ENCODE assay signal across 37 cellular contexts in genomic region chr9:115759411-115759810, GRCh38.
"Had no signal": no experiment of that assay in that cellular context is flagged by ENCODE, and none has a peak within 500 bp of the region (broad histone marks: within the 10 kb centered on the region; RNA-seq: fewer than 3 reads in every experiment).

No MANE protein-coding gene starts in this region.

- FAIRE-seq: bronchial epithelial cell had no signal

- H3K27ac Mint-ChIP-seq: activated B cell treated with CpG ODN at 0.5 μM for 24 hours; activated CD4-positive, alpha-beta memory T cell treated with anti-CD3 and anti-CD28 coated beads for 36 hours; activated CD4-positive, alpha-beta T cell treated with anti-CD3 and anti-CD28 coated beads, Interleukin-2, amount 10 ng/mL, durations not matched to agents 24 days and 14 days; activated CD8-positive, alpha-beta memory T cell treated with anti-CD3 and anti-CD28 coated beads, Interleukin-2, amount 10 ng/mL, durations not matched to agents 7 days and 5 days; activated CD8-positive, alpha-beta T cell treated with anti-CD3 and anti-CD28 coated beads, Interleukin-2, amount 10 ng/mL, durations not matched to agents 7 days and 5 days; activated naive CD4-positive, alpha-beta T cell treated with anti-CD3 and anti-CD28 coated beads, Interleukin-2, amount 10 ng/mL, durations not matched to agents 7 days and 5 days; activated naive CD4-positive, alpha-beta T cell treated with anti-CD3 and anti-CD28 coated beads, Interleukin-2, amount 50 U/mL, for 24 hours; activated naive CD8-positive, alpha-beta T cell; activated naive CD8-positive, alpha-beta T cell treated with anti-CD3 and anti-CD28 coated beads, Interleukin-2, amount 10 ng/mL, durations not matched to agents 7 days and 5 days; activated naive CD8-positive, alpha-beta T cell treated with anti-CD3 and anti-CD28 coated beads, Interleukin-2, amount 50 U/mL, for 24 hours; activated T-cell treated with anti-CD3 and anti-CD28 coated beads, Interleukin-2, amount 50 U/mL, for 24 hours; activated T-helper 2 cell treated with anti-CD3 and anti-CD28 coated beads, Interferon-gamma antibody, Interleukin-2, Interleukin-4, amounts not matched to agents 10 μg/mL and 5 μg/mL and 100 μg/mL, durations not matched to agents 14 hours and 24 hours and 36 hours; T-helper 1 cell treated with Interleukin-12 subunit alpha and Interleukin-12 subunit beta and Interleukin-4 antibody, amounts not matched to agents 30 μg/mL and 1 μg/mL, for 36 hours; T-helper 2 cell treated with Interferon-gamma antibody and Interleukin-4, amounts not matched to agents 5 μg/mL and 100 μg/mL, for 36 hours had no signal

- DNase-seq: activated B cell treated with CpG ODN at 0.5 μM for 24 hours; activated CD4-positive, alpha-beta memory T cell treated with anti-CD3 and anti-CD28 coated beads for 36 hours; activated CD4-positive, alpha-beta T cell treated with anti-CD3 and anti-CD28 coated beads for 4 hours; activated CD4-positive, alpha-beta T cell treated with anti-CD3 and anti-CD28 coated beads, Interleukin-2, amount 10 ng/mL, durations not matched to agents 24 days and 14 days; activated CD4-positive, alpha-beta T cell treated with anti-CD3 and anti-CD28 coated beads, Interleukin-2, amount 50 U/mL, for 1 hour; activated CD4-positive, alpha-beta T cell treated with anti-CD3 and anti-CD28 coated beads, Interleukin-2, amount 50 U/mL, for 4 hours; activated CD4-positive, CD25-positive, alpha-beta regulatory T cell treated with anti-CD3 and anti-CD28 coated beads, Interleukin-2, amount 50 U/mL, for 72 hours; activated CD8-positive, alpha-beta memory T cell treated with anti-CD3 and anti-CD28 coated beads for 24 hours; activated CD8-positive, alpha-beta memory T cell treated with anti-CD3 and anti-CD28 coated beads, Interleukin-2, amount 10 ng/mL, durations not matched to agents 7 days and 5 days; activated CD8-positive, alpha-beta memory T cell treated with anti-CD3 and anti-CD28 coated beads, Interleukin-2, amount 50 U/mL, for 48 hours; activated CD8-positive, alpha-beta T cell treated with anti-CD3 and anti-CD28 coated beads, Interleukin-2, amount 10 ng/mL, durations not matched to agents 7 days and 5 days; activated effector memory CD4-positive, alpha-beta T cell treated with Interleukin-2 at 50 U/mL for 16 hours; activated gamma-delta T cell; activated naive CD4-positive, alpha-beta T cell treated with anti-CD3 and anti-CD28 coated beads, Interleukin-2, amount 10 ng/mL, durations not matched to agents 7 days and 5 days; activated naive CD4-positive, alpha-beta T cell treated with Interleukin-2 at 50 U/mL for 16 hours; activated naive CD8-positive, alpha-beta T cell treated with anti-CD3 and anti-CD28 coated beads, Interleukin-2, amount 10 ng/mL, durations not matched to agents 7 days and 5 days; activated naive CD8-positive, alpha-beta T cell treated with anti-CD3 and anti-CD28 coated beads, Interleukin-2, amount 50 U/mL, for 24 hours; activated T-cell treated with anti-CD3 and anti-CD28 coated beads, Interleukin-2, amount 50 U/mL, for 24 hours; activated T-cell treated with anti-CD3 and anti-CD28 coated beads, Interleukin-2, amount 50 U/mL, for 48 hours; amygdala; anterior cingulate cortex; body of pancreas; caudate nucleus; SW 1271; T-helper 1 cell; T-helper 2 cell; T-helper 9 cell had no signal

- H3K4me3 Mint-ChIP-seq: activated B cell treated with CpG ODN at 0.5 μM for 24 hours; activated CD4-positive, alpha-beta memory T cell treated with anti-CD3 and anti-CD28 coated beads for 36 hours; activated CD4-positive, alpha-beta T cell treated with anti-CD3 and anti-CD28 coated beads, Interleukin-2, amount 10 ng/mL, durations not matched to agents 24 days and 14 days; activated CD8-positive, alpha-beta memory T cell treated with anti-CD3 and anti-CD28 coated beads, Interleukin-2, amount 10 ng/mL, durations not matched to agents 7 days and 5 days; activated CD8-positive, alpha-beta T cell treated with anti-CD3 and anti-CD28 coated beads, Interleukin-2, amount 10 ng/mL, durations not matched to agents 7 days and 5 days; activated naive CD4-positive, alpha-beta T cell treated with anti-CD3 and anti-CD28 coated beads, Interleukin-2, amount 10 ng/mL, durations not matched to agents 7 days and 5 days; activated naive CD4-positive, alpha-beta T cell treated with anti-CD3 and anti-CD28 coated beads, Interleukin-2, amount 50 U/mL, for 24 hours; activated naive CD8-positive, alpha-beta T cell; activated naive CD8-positive, alpha-beta T cell treated with anti-CD3 and anti-CD28 coated beads, Interleukin-2, amount 10 ng/mL, durations not matched to agents 7 days and 5 days; activated naive CD8-positive, alpha-beta T cell treated with anti-CD3 and anti-CD28 coated beads, Interleukin-2, amount 50 U/mL, for 24 hours; activated T-cell treated with anti-CD3 and anti-CD28 coated beads, Interleukin-2, amount 50 U/mL, for 24 hours; central memory CD8-positive, alpha-beta T cell; T-helper 1 cell treated with Interleukin-12 subunit alpha and Interleukin-12 subunit beta and Interleukin-4 antibody, amounts not matched to agents 30 μg/mL and 1 μg/mL, for 36 hours; T-helper 2 cell treated with Interferon-gamma antibody and Interleukin-4, amounts not matched to agents 5 μg/mL and 100 μg/mL, for 36 hours had no signal

- H3K27me3 Mint-ChIP-seq: activated B cell treated with CpG ODN at 0.5 μM for 24 hours; activated CD4-positive, alpha-beta memory T cell treated with anti-CD3 and anti-CD28 coated beads for 36 hours; activated CD4-positive, alpha-beta T cell treated with anti-CD3 and anti-CD28 coated beads, Interleukin-2, amount 10 ng/mL, durations not matched to agents 24 days and 14 days; activated CD8-positive, alpha-beta memory T cell treated with anti-CD3 and anti-CD28 coated beads, Interleukin-2, amount 10 ng/mL, durations not matched to agents 7 days and 5 days; activated naive CD4-positive, alpha-beta T cell treated with anti-CD3 and anti-CD28 coated beads, Interleukin-2, amount 10 ng/mL, durations not matched to agents 7 days and 5 days; activated naive CD8-positive, alpha-beta T cell; activated naive CD8-positive, alpha-beta T cell treated with anti-CD3 and anti-CD28 coated beads, Interleukin-2, amount 10 ng/mL, durations not matched to agents 7 days and 5 days; activated naive CD8-positive, alpha-beta T cell treated with anti-CD3 and anti-CD28 coated beads, Interleukin-2, amount 50 U/mL, for 24 hours; activated T-cell treated with anti-CD3 and anti-CD28 coated beads, Interleukin-2, amount 50 U/mL, for 24 hours; central memory CD8-positive, alpha-beta T cell had no signal

- H3K27me3 ChIP-seq: ascending aorta, body of pancreas, cardiac muscle cell had no signal

- H3K9me3 ChIP-seq: ascending aorta, body of pancreas had no signal

- H3K4me1 Mint-ChIP-seq: activated B cell treated with CpG ODN at 0.5 μM for 24 hours; activated CD4-positive, alpha-beta T cell treated with anti-CD3 and anti-CD28 coated beads, Interleukin-2, amount 10 ng/mL, durations not matched to agents 24 days and 14 days; activated CD8-positive, alpha-beta memory T cell treated with anti-CD3 and anti-CD28 coated beads, Interleukin-2, amount 10 ng/mL, durations not matched to agents 7 days and 5 days; activated naive CD4-positive, alpha-beta T cell treated with anti-CD3 and anti-CD28 coated beads, Interleukin-2, amount 10 ng/mL, durations not matched to agents 7 days and 5 days; activated naive CD4-positive, alpha-beta T cell treated with anti-CD3 and anti-CD28 coated beads, Interleukin-2, amount 50 U/mL, for 24 hours; activated naive CD8-positive, alpha-beta T cell treated with anti-CD3 and anti-CD28 coated beads, Interleukin-2, amount 10 ng/mL, durations not matched to agents 7 days and 5 days; activated naive CD8-positive, alpha-beta T cell treated with anti-CD3 and anti-CD28 coated beads, Interleukin-2, amount 50 U/mL, for 24 hours; central memory CD8-positive, alpha-beta T cell had no signal

- H3K9me3 Mint-ChIP-seq: activated CD4-positive, alpha-beta memory T cell treated with anti-CD3 and anti-CD28 coated beads for 36 hours; activated CD4-positive, alpha-beta T cell treated with anti-CD3 and anti-CD28 coated beads, Interleukin-2, amount 10 ng/mL, durations not matched to agents 24 days and 14 days; activated naive CD4-positive, alpha-beta T cell treated with anti-CD3 and anti-CD28 coated beads, Interleukin-2, amount 10 ng/mL, durations not matched to agents 7 days and 5 days; activated naive CD4-positive, alpha-beta T cell treated with anti-CD3 and anti-CD28 coated beads, Interleukin-2, amount 50 U/mL, for 24 hours; activated T-cell treated with anti-CD3 and anti-CD28 coated beads, Interleukin-2, amount 50 U/mL, for 24 hours; activated T-helper 2 cell treated with anti-CD3 and anti-CD28 coated beads, Interferon-gamma antibody, Interleukin-2, Interleukin-4, amounts not matched to agents 10 μg/mL and 5 μg/mL and 100 μg/mL, durations not matched to agents 14 hours and 24 hours and 36 hours; T-helper 1 cell treated with Interleukin-12 subunit alpha and Interleukin-12 subunit beta and Interleukin-4 antibody, amounts not matched to agents 30 μg/mL and 1 μg/mL, for 36 hours; T-helper 2 cell treated with Interferon-gamma antibody and Interleukin-4, amounts not matched to agents 5 μg/mL and 100 μg/mL, for 36 hours had no signal

- H3K36me3 Mint-ChIP-seq: activated CD4-positive, alpha-beta memory T cell treated with anti-CD3 and anti-CD28 coated beads for 36 hours; activated CD8-positive, alpha-beta memory T cell treated with anti-CD3 and anti-CD28 coated beads, Interleukin-2, amount 10 ng/mL, durations not matched to agents 7 days and 5 days; activated naive CD4-positive, alpha-beta T cell treated with anti-CD3 and anti-CD28 coated beads, Interleukin-2, amount 10 ng/mL, durations not matched to agents 7 days and 5 days; activated naive CD4-positive, alpha-beta T cell treated with anti-CD3 and anti-CD28 coated beads, Interleukin-2, amount 50 U/mL, for 24 hours; activated naive CD8-positive, alpha-beta T cell; activated naive CD8-positive, alpha-beta T cell treated with anti-CD3 and anti-CD28 coated beads, Interleukin-2, amount 10 ng/mL, durations not matched to agents 7 days and 5 days had no signal

- H3K27ac ChIP-seq: body of pancreas, cardiac muscle cell, VCaP had no signal

- H3K36me3 ChIP-seq: ascending aorta, cardiac muscle cell had no signal

- H3K4me3 ChIP-seq: ascending aorta, body of pancreas, cardiac muscle cell had no signal
